ENCODE assay signal across 28 cellular contexts in genomic region chr1:216818284-216818683, GRCh38.
"Had no signal": no experiment of that assay in that cellular context is flagged by ENCODE, and none has a peak within 500 bp of the region (broad histone marks: within the 10 kb centered on the region; RNA-seq: fewer than 3 reads in every experiment).

No MANE protein-coding gene starts in this region.

- ATAC-seq: activated CD4-positive, alpha-beta T cell treated with anti-CD3 and anti-CD28 coated beads for 36 hours; activated naive CD4-positive, alpha-beta T cell treated with anti-CD3 and anti-CD28 coated beads, Interleukin-2, amount 50 U/mL, for 72 hours; activated T-cell treated with anti-CD3 and anti-CD28 coated beads, Interleukin-2, amount 50 U/mL, for 72 hours; effector memory CD8-positive, alpha-beta T cell; foreskin keratinocyte had no signal

- H3K27me3 ChIP-seq: ascending aorta, brain microvascular endothelial cell, esophagus muscularis mucosa, foreskin keratinocyte, gastrocnemius medialis had no signal

- H3K4me3 ChIP-seq: ascending aorta, esophagus muscularis mucosa, gastrocnemius medialis had no signal

- H3K9me3 ChIP-seq: ascending aorta, esophagus muscularis mucosa, gastrocnemius medialis had no signal

- H3K4me1 ChIP-seq: ascending aorta had no signal

- H3K27ac ChIP-seq: ascending aorta, brain microvascular endothelial cell, esophagus muscularis mucosa, foreskin keratinocyte had no signal

- H3K36me3 ChIP-seq: ascending aorta, brain microvascular endothelial cell, esophagus muscularis mucosa, gastrocnemius medialis had no signal

- DNase-seq: activated CD4-positive, alpha-beta memory T cell treated with anti-CD3 and anti-CD28 coated beads for 36 hours; activated CD4-positive, alpha-beta T cell treated with anti-CD3 and anti-CD28 coated beads for 36 hours; activated CD4-positive, alpha-beta T cell treated with anti-CD3 and anti-CD28 coated beads, Interleukin-2, amount 10 ng/mL, durations not matched to agents 24 days and 14 days; activated CD4-positive, CD25-positive, alpha-beta regulatory T cell; activated CD4-positive, CD25-positive, alpha-beta regulatory T cell treated with anti-CD3 and anti-CD28 coated beads, Interleukin-2, amount 50 U/mL, for 72 hours; activated CD8-positive, alpha-beta memory T cell treated with anti-CD3 and anti-CD28 coated beads, Interleukin-2, amount 50 U/mL, for 48 hours; activated gamma-delta T cell; activated naive CD4-positive, alpha-beta T cell; activated naive CD4-positive, alpha-beta T cell treated with anti-CD3 and anti-CD28 coated beads, Interleukin-2, amount 10 ng/mL, durations not matched to agents 7 days and 5 days; activated naive CD8-positive, alpha-beta T cell treated with anti-CD3 and anti-CD28 coated beads, Interleukin-2, amount 10 ng/mL, durations not matched to agents 7 days and 5 days; activated T-cell treated with anti-CD3 and anti-CD28 coated beads for 4 hours; activated T-cell treated with anti-CD3 and anti-CD28 coated beads, Interleukin-2, amount 50 U/mL, for 24 hours; activated T-cell treated with anti-CD3 and anti-CD28 coated beads, Interleukin-2, amount 50 U/mL, for 72 hours; brain microvascular endothelial cell; caudate nucleus; cortex of kidney; dermis blood vessel endothelial cell; effector CD4-positive, alpha-beta T cell; effector memory CD8-positive, alpha-beta T cell; erythroblast; foreskin keratinocyte; gastrocnemius medialis; glutamatergic neuron; T-helper 1 cell; T-helper 2 cell had no signal
